2 cellular contexts compared by ENCODE assay signal in genomic region chr10:36164556-36165504, GRCh38.
TF ChIP-seq lines count a peak whose summit lies in the region.

No MANE protein-coding gene starts in this region.

TF ChIP-seq in WTC11, 78 proteins besides CTCF, POLR2A, EP300 and RAD21 (continued from another document):
- TF ChIP-seq IRF1 (CRISPR knock-in tag; IDR thresholded peaks at IDR 0.05), result no peak
- TF ChIP-seq GTF2I (CRISPR knock-in tag; conservative IDR thresholded peaks at IDR 0.05), result no peak
- TF ChIP-seq ZNF121 (CRISPR knock-in tag; IDR thresholded peaks at IDR 0.05), result no peak
- TF ChIP-seq OVOL2 (CRISPR knock-in tag; IDR thresholded peaks at IDR 0.05; ENCODE audit: borderline replicate concordance), result no peak
- no peak for TF ChIP-seq ETV6 (CRISPR knock-in tag; IDR thresholded peaks at IDR 0.05)
- no peak for TF ChIP-seq STAT6 (CRISPR knock-in tag; conservative IDR thresholded peaks at IDR 0.05; ENCODE audit: low read depth)
- no peak for TF ChIP-seq PREB (CRISPR knock-in tag; IDR thresholded peaks at IDR 0.05; ENCODE audit: borderline replicate concordance)

TF ChIP-seq in H1, 55 proteins besides CTCF, POLR2A, EP300 and RAD21 (continued from another document):
- TF ChIP-seq CHD7 (IDR thresholded peaks at IDR 0.05; ENCODE audit: insufficient replicate concordance, low read length), result no peak
- no peak for TF ChIP-seq RNF2 (IDR thresholded peaks at IDR 0.05; ENCODE audit: borderline replicate concordance, low read depth, low read length, missing control alignments, poor library complexity, severe bottlenecking)
- no peak for TF ChIP-seq CBX5 (IDR thresholded peaks at IDR 0.05; ENCODE audit: low read depth, low read length)
- TF ChIP-seq SP1 (IDR thresholded peaks at IDR 0.05; ENCODE audit: low read depth, low read length), result no peak
- no peak for TF ChIP-seq FOSL1 (IDR thresholded peaks at IDR 0.05; ENCODE audit: insufficient read depth, low read depth, low read length)
- TF ChIP-seq USF2 (IDR thresholded peaks at IDR 0.05; ENCODE audit: low read length), result no peak
- no peak for TF ChIP-seq E2F6 (IDR thresholded peaks at IDR 0.05)
- TF ChIP-seq ASH2L (IDR thresholded peaks at IDR 0.05; ENCODE audit: low read length), result no peak
- no peak for TF ChIP-seq TEAD4 (IDR thresholded peaks at IDR 0.05; ENCODE audit: low read depth, low read length)
- no peak for TF ChIP-seq SUZ12 (IDR thresholded peaks at IDR 0.05; ENCODE audit: low read length)
- no peak for TF ChIP-seq MAX (IDR thresholded peaks at IDR 0.05)
- TF ChIP-seq BCL11A (IDR thresholded peaks at IDR 0.05; ENCODE audit: low read depth in 2 of 2, low read length in 2 of 2), result no peak
- TF ChIP-seq CEBPB (IDR thresholded peaks at IDR 0.05; ENCODE audit: low read depth, low read length), result no peak
- no peak for TF ChIP-seq KDM4A (IDR thresholded peaks at IDR 0.05; ENCODE audit: low read depth, low read length, severe bottlenecking)
- TF ChIP-seq SIN3A (conservative IDR thresholded peaks at IDR 0.05 in 1 of 2, IDR thresholded peaks at IDR 0.05 in 1 of 2; ENCODE audit: low read depth in 1 of 2, low read length in 2 of 2), result no peak
